Comparison of ENCODE assay signal across 14 cellular contexts in the genomic region with DNA sequence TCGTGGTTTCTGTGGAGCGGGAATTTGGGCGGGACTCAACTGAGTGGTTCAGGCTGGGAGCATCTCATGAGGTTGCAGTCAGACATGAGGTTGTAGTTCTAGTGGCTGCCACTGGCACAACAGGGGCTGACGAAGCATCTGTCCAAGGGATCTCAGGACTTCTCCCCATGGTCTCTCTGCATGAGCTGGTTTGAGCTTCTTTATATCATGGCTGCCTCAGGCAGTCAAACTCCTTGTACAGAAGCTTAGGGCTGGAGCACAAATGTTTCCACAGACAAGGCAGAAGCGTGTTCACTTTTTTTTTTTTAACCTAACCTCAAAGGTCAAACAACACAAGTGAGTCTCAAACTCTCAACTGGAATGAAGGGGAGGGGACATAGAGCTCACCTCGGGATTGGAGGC.
DNase-seq lines count a peak whose midpoint lies in the region; ATAC-seq, FAIRE-seq and TF ChIP-seq lines count a peak whose summit lies in the region.
"Had no signal": no experiment of that assay in that cellular context is flagged by ENCODE, and none has a peak within 500 bp of the region (broad histone marks: within the 10 kb centered on the region; RNA-seq: fewer than 3 reads in every experiment).

No MANE protein-coding gene starts in this region.

- H3K36me3 ChIP-seq in K562 (ENCODE audit: control insufficient read depth, insufficient read depth, low read length) (no peaks in the 10 kb centered on the region), right atrium auricular region (no peaks in the 10 kb centered on the region)
- H3K36me3 ChIP-seq: MG63 had no signal

- CTCF ChIA-PET in activated CD8-positive, alpha-beta T cell treated with anti-CD3 and anti-CD28 coated beads for 36 hours (lab: Charles Lee), result interaction anchor here (1.4 to 4.0 kb wide), 3 partner anchors 12 to 257 kb away, joined by 3 to 16 read pairs (median 7); no protein-coding TSS in a partner anchor
- CTCF ChIA-PET in activated CD8-positive, alpha-beta T cell treated with anti-CD3 and anti-CD28 coated beads, Interleukin-2, amount 10 ng/mL, durations not matched to agents 7 days and 5 days (lab: Charles Lee), result interaction anchor here (1.0 kb wide), 2 partner anchors 172 to 256 kb away, joined by 3 read pairs; no protein-coding TSS in a partner anchor
- CTCF ChIA-PET in K562 (lab: Yijun Ruan, JAX; ENCODE audit: low intra/inter-chr PET ratio), result interaction anchor here (0.7 kb wide), 1 partner anchor 115 kb away, joined by 3 read pairs; no protein-coding TSS in a partner anchor

- in situ Hi-C loops in K562 (cut with MboI), result no loop called here

- intact Hi-C loops in activated CD8-positive, alpha-beta T cell treated with anti-CD3 and anti-CD28 coated beads for 36 hours (cut with micrococcal nuclease), result no loop called here
- intact Hi-C loops in K562 (cut with micrococcal nuclease), result no loop called here

- H3K9me3 ChIP-seq in K562 (replicated peaks; ENCODE audit: control insufficient read depth, insufficient read depth, low read depth, low read length) (no peaks in the 10 kb centered on the region), right atrium auricular region (no peaks in the 10 kb centered on the region)
- H3K9me3 ChIP-seq: MG63 had no signal

- no TSS peak for BruUV-seq in K562 (replicated peaks; lab: Mats Ljungman, UMichigan)

- H3K27ac Mint-ChIP-seq in activated CD8-positive, alpha-beta T cell treated with anti-CD3 and anti-CD28 coated beads for 36 hours, result peak overlapping the region; percentile 51
- H3K27ac Mint-ChIP-seq in activated CD8-positive, alpha-beta T cell treated with anti-CD3 and anti-CD28 coated beads, Interleukin-2, amount 10 ng/mL, durations not matched to agents 7 days and 5 days, result no peak overlapping the region
- H3K27ac Mint-ChIP-seq in stimulated activated naive B cell treated with anti-CD40 and anti-IgM and Interleukin-4, amounts not matched to agents 10 μg/mL and 1 μg/mL and 100 μg/mL, for 72 hours, result peak overlapping the region; percentile 68

- FAIRE-seq in K562 (lab: Jason Lieb, UNC), result no peak

- no peak for TF ChIP-seq CTCF in activated CD8-positive, alpha-beta T cell treated with anti-CD3 and anti-CD28 coated beads for 36 hours (IDR thresholded peaks at IDR 0.05)
- TF ChIP-seq CTCF in K562 (IDR thresholded peaks at IDR 0.05 in 2 of 3, conservative IDR thresholded peaks at IDR 0.05 in 1 of 3; ENCODE audit: insufficient read depth in 2 of 3, low read depth in 1 of 3, low read length in 3 of 3) (no peak), right atrium auricular region (IDR thresholded peaks at IDR 0.05) (no peak)

- no peaks in the 10 kb centered on the region for H3K27me3 Mint-ChIP-seq in activated CD8-positive, alpha-beta T cell treated with anti-CD3 and anti-CD28 coated beads for 36 hours
- no peaks in the 10 kb centered on the region for H3K27me3 Mint-ChIP-seq in activated CD8-positive, alpha-beta T cell treated with anti-CD3 and anti-CD28 coated beads, Interleukin-2, amount 10 ng/mL, durations not matched to agents 7 days and 5 days (ENCODE audit: low read depth)
- no peaks in the 10 kb centered on the region for H3K27me3 Mint-ChIP-seq in stimulated activated naive B cell treated with anti-CD40 and anti-IgM and Interleukin-4, amounts not matched to agents 10 μg/mL and 1 μg/mL and 100 μg/mL, for 72 hours

- no peak for TF ChIP-seq POLR2A in K562 (conservative IDR thresholded peaks at IDR 0.05)

- H3K4me1 Mint-ChIP-seq in activated CD8-positive, alpha-beta T cell treated with anti-CD3 and anti-CD28 coated beads for 36 hours (ENCODE audit: low read depth), result peaks cover 53% of the 10 kb centered on the region
- peaks cover 13% of the 10 kb centered on the region for H3K4me1 Mint-ChIP-seq in activated CD8-positive, alpha-beta T cell treated with anti-CD3 and anti-CD28 coated beads, Interleukin-2, amount 10 ng/mL, durations not matched to agents 7 days and 5 days (ENCODE audit: low read depth)
- peaks cover 31 to 54% of the 10 kb centered on the region in 2 donors for H3K4me1 Mint-ChIP-seq in stimulated activated naive B cell treated with anti-CD40 and anti-IgM and Interleukin-4, amounts not matched to agents 10 μg/mL and 1 μg/mL and 100 μg/mL, for 72 hours

- no peaks in the 10 kb centered on the region for H3K79me2 ChIP-seq in K562 (ENCODE audit: control insufficient read depth, insufficient read depth, low read length)

- TF ChIP-seq EP300 in K562 (IDR thresholded peaks at IDR 0.05; ENCODE audit: low read length), result no peak

- H3K4me2 ChIP-seq in K562 (ENCODE audit: insufficient read depth, low read length), result no peak overlapping the region

- no peaks in the 10 kb centered on the region for H3K9me1 ChIP-seq in K562 (ENCODE audit: control insufficient read depth, insufficient read depth, low read length)

- no peak overlapping the region for H3K4me3 Mint-ChIP-seq in activated CD8-positive, alpha-beta T cell treated with anti-CD3 and anti-CD28 coated beads for 36 hours
- H3K4me3 Mint-ChIP-seq in activated CD8-positive, alpha-beta T cell treated with anti-CD3 and anti-CD28 coated beads, Interleukin-2, amount 10 ng/mL, durations not matched to agents 7 days and 5 days, result no peak overlapping the region
- H3K4me3 Mint-ChIP-seq in stimulated activated naive B cell treated with anti-CD40 and anti-IgM and Interleukin-4, amounts not matched to agents 10 μg/mL and 1 μg/mL and 100 μg/mL, for 72 hours, result peak overlapping the region; percentile 39 to 61

- H2AFZ ChIP-seq in K562 (ENCODE audit: low read depth, low read length), result no peak overlapping the region
- H2AFZ ChIP-seq: parathyroid adenoma had no signal

- 70% methylated on average over 5 of the region's 6 CpGs for WGBS in K562 (ENCODE audit: insufficient coverage, low coverage, missing lambda C conversion rate)

- H3K36me3 Mint-ChIP-seq in activated CD8-positive, alpha-beta T cell treated with anti-CD3 and anti-CD28 coated beads for 36 hours (ENCODE audit: low read depth), result peaks cover 2% of the 10 kb centered on the region
- H3K36me3 Mint-ChIP-seq in activated CD8-positive, alpha-beta T cell treated with anti-CD3 and anti-CD28 coated beads, Interleukin-2, amount 10 ng/mL, durations not matched to agents 7 days and 5 days (ENCODE audit: low read depth), result no peaks in the 10 kb centered on the region
- peaks cover 17 to 30% of the 10 kb centered on the region in 2 donors for H3K36me3 Mint-ChIP-seq in stimulated activated naive B cell treated with anti-CD40 and anti-IgM and Interleukin-4, amounts not matched to agents 10 μg/mL and 1 μg/mL and 100 μg/mL, for 72 hours

- H3K4me1 ChIP-seq in K562 (replicated peaks in 1 of 2; ENCODE audit: control insufficient read depth in 2 of 2, insufficient read depth in 2 of 2, low read length in 2 of 2), result no peaks in the 10 kb centered on the region; a peak in 1 of 5 replicates
- H3K4me1 ChIP-seq in right atrium auricular region, result peaks cover 0 to 26% of the 10 kb centered on the region in 2 donors

- H3K9ac ChIP-seq in K562 (ENCODE audit: insufficient read depth in 1 of 2, low read depth in 2 of 2, low read length in 2 of 2), result no peak overlapping the region
- H3K9ac ChIP-seq: parathyroid adenoma had no signal

- no peaks in the 10 kb centered on the region for H3K9me3 Mint-ChIP-seq in activated CD8-positive, alpha-beta T cell treated with anti-CD3 and anti-CD28 coated beads for 36 hours
- H3K9me3 Mint-ChIP-seq in activated CD8-positive, alpha-beta T cell treated with anti-CD3 and anti-CD28 coated beads, Interleukin-2, amount 10 ng/mL, durations not matched to agents 7 days and 5 days (ENCODE audit: insufficient read depth), result no peaks in the 10 kb centered on the region
- no peaks in the 10 kb centered on the region for H3K9me3 Mint-ChIP-seq in stimulated activated naive B cell treated with anti-CD40 and anti-IgM and Interleukin-4, amounts not matched to agents 10 μg/mL and 1 μg/mL and 100 μg/mL, for 72 hours

- POLR2A ChIA-PET in activated CD8-positive, alpha-beta T cell treated with anti-CD3 and anti-CD28 coated beads for 36 hours (lab: Charles Lee), result interaction anchor here (0.6 to 1.2 kb wide), 3 partner anchors 11 to 105 kb away, joined by 3 read pairs; no protein-coding TSS in a partner anchor
- POLR2A ChIA-PET in activated CD8-positive, alpha-beta T cell treated with anti-CD3 and anti-CD28 coated beads, Interleukin-2, amount 10 ng/mL, durations not matched to agents 7 days and 5 days (lab: Charles Lee), result interaction anchor here (1.1 kb wide), 1 partner anchor 245 kb away, joined by 8 read pairs; no protein-coding TSS in a partner anchor
- POLR2A ChIA-PET in K562 (lab: Yijun Ruan, JAX), result interaction anchor here (0.5 to 0.7 kb wide), 2 partner anchors 372 to 502 kb away, joined by 3 to 4 read pairs; no protein-coding TSS in a partner anchor

- peak; percentile 68 for ATAC-seq in activated CD8-positive, alpha-beta T cell treated with anti-CD3 and anti-CD28 coated beads for 36 hours
- ATAC-seq in activated CD8-positive, alpha-beta T cell treated with anti-CD3 and anti-CD28 coated beads, Interleukin-2, amount 10 ng/mL, durations not matched to agents 7 days and 5 days, result no peak
- peak; percentile 77 for ATAC-seq in K562
- peak; percentile 78 to 81 for ATAC-seq in stimulated activated naive B cell treated with anti-CD40 and anti-IgM and Interleukin-4, amounts not matched to agents 10 μg/mL and 1 μg/mL and 100 μg/mL, for 72 hours (replicated peaks)
- ATAC-seq in GM19463 (IDR thresholded peaks at IDR 0.05; ENCODE audit: unreplicated experiment), result no peak
- ATAC-seq: esophagus mucosa had no signal

- H4K20me1 ChIP-seq in K562 (replicated peaks; ENCODE audit: control insufficient read depth, insufficient read depth, low read length), result peaks cover 8% of the 10 kb centered on the region

- H3K27me3 ChIP-seq in K562 (ENCODE audit: control insufficient read depth in 2 of 2, insufficient read depth in 2 of 2, low read length in 2 of 2), result no peaks in the 10 kb centered on the region
- no peaks in the 10 kb centered on the region for H3K27me3 ChIP-seq in right atrium auricular region
- H3K27me3 ChIP-seq: MG63 had no signal

- H3K4me3 ChIP-seq in K562 (no peak overlapping the region), right atrium auricular region (no peak overlapping the region)
- H3K4me3 ChIP-seq: MG63 had no signal

- no peak for TF ChIP-seq RAD21 in K562 (CRISPR knock-in tag; conservative IDR thresholded peaks at IDR 0.05 in 1 of 2, IDR thresholded peaks at IDR 0.05 in 1 of 2)

- DNase-seq in activated CD8-positive, alpha-beta T cell treated with anti-CD3 and anti-CD28 coated beads for 36 hours, result peak; percentile 10
- DNase-seq in activated CD8-positive, alpha-beta T cell treated with anti-CD3 and anti-CD28 coated beads, Interleukin-2, amount 10 ng/mL, durations not matched to agents 7 days and 5 days, result no peak
- peak; percentile 26 for DNase-seq in NAMALWA (ENCODE audit: low spot score)
- peak; percentile 21 to 33 (median 31) for DNase-seq in K562 (ENCODE audit: extremely low read depth in 1 of 4, low spot score in 3 of 4)
- no peak for DNase-seq in stimulated activated naive B cell treated with anti-CD40 and anti-IgM and Interleukin-4, amounts not matched to agents 10 μg/mL and 1 μg/mL and 100 μg/mL, for 72 hours
- DNase-seq in DMS79 treated with DMSO at 0.1 percent for 48 hours (lab: John Stamatoyannopoulos, UW), result no peak
- DNase-seq in right atrium auricular region (ENCODE audit: low spot score), result no peak
- DNase-seq: activated effector memory CD4-positive, alpha-beta T cell treated with anti-CD3 and anti-CD28 coated beads, Interleukin-2, amount 50 U/mL, for 16 hours; AML-193; mammary epithelial cell; MG63 had no signal

- H3K27ac ChIP-seq in K562 (ENCODE audit: extremely low read depth, low read depth, low read length) (no peak overlapping the region), right atrium auricular region (no peak overlapping the region)
- H3K27ac ChIP-seq: parathyroid adenoma had no signal

Comparison
In these comparisons a context has a peak if more than half of its experiments do, and no peak if none do; other contexts are left out.
1. ATAC-seq: peak in activated CD8-positive, alpha-beta T cell treated with anti-CD3 and anti-CD28 coated beads for 36 hours (single experiment), K562 (single experiment) and stimulated activated naive B cell treated with anti-CD40 and anti-IgM and Interleukin-4, amounts not matched to agents 10 μg/mL and 1 μg/mL and 100 μg/mL, for 72 hours (2 of 2); none in activated CD8-positive, alpha-beta T cell treated with anti-CD3 and anti-CD28 coated beads, Interleukin-2, amount 10 ng/mL, durations not matched to agents 7 days and 5 days (single experiment) and GM19463 (single experiment).
2. DNase-seq: peak in activated CD8-positive, alpha-beta T cell treated with anti-CD3 and anti-CD28 coated beads for 36 hours (single experiment), NAMALWA (single experiment) and K562 (4 of 4); none in activated CD8-positive, alpha-beta T cell treated with anti-CD3 and anti-CD28 coated beads, Interleukin-2, amount 10 ng/mL, durations not matched to agents 7 days and 5 days (single experiment), stimulated activated naive B cell treated with anti-CD40 and anti-IgM and Interleukin-4, amounts not matched to agents 10 μg/mL and 1 μg/mL and 100 μg/mL, for 72 hours (single experiment), DMS79 treated with DMSO at 0.1 percent for 48 hours (single experiment) and right atrium auricular region (single experiment).
3. H3K4me3 Mint-ChIP-seq: peak in stimulated activated naive B cell treated with anti-CD40 and anti-IgM and Interleukin-4, amounts not matched to agents 10 μg/mL and 1 μg/mL and 100 μg/mL, for 72 hours (2 of 2); none in activated CD8-positive, alpha-beta T cell treated with anti-CD3 and anti-CD28 coated beads for 36 hours (single experiment) and activated CD8-positive, alpha-beta T cell treated with anti-CD3 and anti-CD28 coated beads, Interleukin-2, amount 10 ng/mL, durations not matched to agents 7 days and 5 days (single experiment).